1 cellular context compared by ENCODE assay signal in genomic region chr17:35447494-35447893, GRCh38.
TF ChIP-seq lines count a peak whose summit lies in the region.

No MANE protein-coding gene starts in this region.

TF ChIP-seq in IMR-90, 13 proteins besides CTCF, POLR2A, EP300 and RAD21 (continued from another document):
- TF ChIP-seq NFE2L2 (IDR thresholded peaks at IDR 0.05; ENCODE audit: low read depth, low read length) (no peak), MXI1 (IDR thresholded peaks at IDR 0.05; ENCODE audit: borderline replicate concordance, low read depth, low read length) (no peak)
TF ChIP-seq in IMR-90: peak in this region for 0.
